In genomic region chr5:40738502-40738901, GRCh38 we compare ENCODE assay signal across 21 cellular contexts. TPM values are rescaled to one million over a fixed set of nuclear protein-coding genes. Genes with fewer than 3 reads are reported as not detected.
"Had no signal": no experiment of that assay in that cellular context is flagged by ENCODE, and none has a peak within 500 bp of the region (broad histone marks: within the 10 kb centered on the region; RNA-seq: fewer than 3 reads in every experiment).

No MANE protein-coding gene starts in this region.

- DNase-seq: activated B cell treated with CpG ODN at 0.5 μM for 24 hours; activated CD4-positive, alpha-beta memory T cell treated with anti-CD3 and anti-CD28 coated beads for 36 hours; activated CD4-positive, alpha-beta T cell treated with anti-CD3 and anti-CD28 coated beads for 4 hours; activated CD8-positive, alpha-beta memory T cell treated with anti-CD3 and anti-CD28 coated beads, Interleukin-2, amount 10 ng/mL, durations not matched to agents 7 days and 5 days; activated naive CD4-positive, alpha-beta T cell; activated naive CD8-positive, alpha-beta T cell treated with anti-CD3 and anti-CD28 coated beads for 36 hours; effector CD4-positive, alpha-beta T cell; esophagus squamous epithelium; left lung; mammary epithelial cell; naive B cell; stimulated activated naive CD8-positive, alpha-beta T cell treated with anti-CD3 and anti-CD28 coated beads, Interleukin-15, Interleukin-2, amounts not matched to agents 100 U/mL and 50 U/mL, for 24 hours; substantia nigra; tibial artery had no signal

- H3K4me3 ChIP-seq: esophagus squamous epithelium, hepatocyte, left lung, tibial artery had no signal

- H3K9me3 ChIP-seq: esophagus squamous epithelium had no signal

- ATAC-seq: activated CD8-positive, alpha-beta memory T cell treated with anti-CD3 and anti-CD28 coated beads, Interleukin-2, amount 10 ng/mL, durations not matched to agents 7 days and 5 days; activated T-helper 17 cell treated with anti-CD3 and anti-CD28 coated beads, Interleukin-2, amount 50 U/mL, for 72 hours; left lung; stimulated activated naive CD8-positive, alpha-beta T cell treated with anti-CD3 and anti-CD28 coated beads, Interleukin-15, Interleukin-2, amounts not matched to agents 100 U/mL and 50 U/mL, for 24 hours had no signal

- H3K27me3 Mint-ChIP-seq: activated B cell treated with CpG ODN at 0.5 μM for 24 hours; activated CD4-positive, alpha-beta memory T cell treated with anti-CD3 and anti-CD28 coated beads for 36 hours; activated CD8-positive, alpha-beta memory T cell treated with anti-CD3 and anti-CD28 coated beads, Interleukin-2, amount 10 ng/mL, durations not matched to agents 7 days and 5 days; activated naive CD8-positive, alpha-beta T cell treated with anti-CD3 and anti-CD28 coated beads for 36 hours; activated T-helper 17 cell treated with anti-CD3 and anti-CD28 coated beads, Interleukin-2, amount 50 U/mL, for 72 hours; brain; naive B cell; progenitor cell of endocrine pancreas had no signal

- H3K27ac Mint-ChIP-seq: activated B cell treated with CpG ODN at 0.5 μM for 24 hours; activated CD4-positive, alpha-beta memory T cell treated with anti-CD3 and anti-CD28 coated beads for 36 hours; activated CD8-positive, alpha-beta memory T cell treated with anti-CD3 and anti-CD28 coated beads, Interleukin-2, amount 10 ng/mL, durations not matched to agents 7 days and 5 days; activated naive CD8-positive, alpha-beta T cell treated with anti-CD3 and anti-CD28 coated beads for 36 hours; activated T-helper 17 cell treated with anti-CD3 and anti-CD28 coated beads, Interleukin-2, amount 50 U/mL, for 72 hours; brain; naive B cell; progenitor cell of endocrine pancreas had no signal

- FAIRE-seq: keratinocyte, urothelium cell line had no signal

- H3K27ac ChIP-seq: esophagus squamous epithelium, hepatocyte, left lung, tibial artery had no signal

- H3K4me3 Mint-ChIP-seq: activated B cell treated with CpG ODN at 0.5 μM for 24 hours; activated CD4-positive, alpha-beta memory T cell treated with anti-CD3 and anti-CD28 coated beads for 36 hours; activated CD8-positive, alpha-beta memory T cell treated with anti-CD3 and anti-CD28 coated beads, Interleukin-2, amount 10 ng/mL, durations not matched to agents 7 days and 5 days; activated naive CD8-positive, alpha-beta T cell treated with anti-CD3 and anti-CD28 coated beads for 36 hours; activated T-helper 17 cell treated with anti-CD3 and anti-CD28 coated beads, Interleukin-2, amount 50 U/mL, for 72 hours; brain; naive B cell; neural crest cell had no signal

- H3K27me3 ChIP-seq: esophagus squamous epithelium, hepatocyte, left lung, tibial artery had no signal

RNA-seq across cellular contexts. Expression of gene PTGER4, which starts 58.8 kb away (rescaled TPM):
- total RNA-seq: neural crest cell had no signal
